ENCODE assay signal across 13 cellular contexts in the genomic region with DNA sequence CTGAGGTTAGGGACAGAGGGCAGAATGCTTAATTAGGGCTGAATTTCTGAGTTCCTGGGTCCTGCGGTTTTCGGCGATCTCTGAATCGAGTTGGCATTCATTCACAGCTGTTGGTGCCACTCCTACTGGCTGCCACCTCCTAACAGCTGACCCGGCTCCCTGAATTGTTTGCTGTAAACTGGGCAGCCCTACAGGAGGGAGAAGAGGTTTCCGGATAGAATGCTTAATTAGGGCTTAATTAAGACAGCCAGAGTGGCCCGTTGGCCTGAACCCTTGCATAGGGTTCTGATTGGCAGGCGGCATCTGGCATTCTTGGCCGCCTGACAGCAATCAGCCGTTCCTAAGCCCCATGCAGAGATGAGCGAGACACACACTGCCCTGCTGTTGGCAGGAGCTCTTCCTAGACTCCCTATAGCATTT. TPM values are rescaled to one million over a fixed set of nuclear protein-coding genes. Genes with fewer than 3 reads are reported as not detected.
DNase-seq lines count a peak whose midpoint lies in the region; ATAC-seq, FAIRE-seq and TF ChIP-seq lines count a peak whose summit lies in the region.
"Had no signal": no experiment of that assay in that cellular context is flagged by ENCODE, and none has a peak within 500 bp of the region (broad histone marks: within the 10 kb centered on the region; RNA-seq: fewer than 3 reads in every experiment).

No MANE protein-coding gene starts in this region.

- peak; percentile 42 for DNase-seq in DMS79 (lab: John Stamatoyannopoulos, UW)
- peak; percentile 56 for DNase-seq in NCI-H2171 (lab: John Stamatoyannopoulos, UW)
- DNase-seq in astrocyte of the spinal cord (ENCODE audit: low read depth, low spot score), result peak; percentile 2
- DNase-seq in nucleus accumbens (lab: John Stamatoyannopoulos, UW), result peak in 50 of 56 donors; percentile 3 to 76 (median 36)
- no peak for DNase-seq in kidney
- DNase-seq in UCSD-AML1 (lab: John Stamatoyannopoulos, UW; ENCODE audit: unreplicated experiment), result no peak
- DNase-seq in smooth muscle cell (lab: John Stamatoyannopoulos, UW; ENCODE audit: unreplicated experiment), result no peak
- DNase-seq: activated CD4-positive, alpha-beta T cell treated with anti-CD3 and anti-CD28 coated beads for 48 hours; stimulated activated naive CD4-positive, alpha-beta T cell treated with Interleukin-2 at 50 U/mL for 16 hours had no signal

- in situ Hi-C loops in astrocyte of the spinal cord (cut with HindIII; ENCODE audit: low sequenced_read_pairs), result no loop called here

- no peaks in the 10 kb centered on the region for H3K4me1 ChIP-seq in kidney (ENCODE audit: control insufficient read depth in 1 of 2, insufficient read depth in 1 of 2, low read depth in 1 of 2, low read length in 2 of 2)
- no peaks in the 10 kb centered on the region for H3K4me1 ChIP-seq in smooth muscle cell (ENCODE audit: low read depth)

- no peak overlapping the region for H2AFZ ChIP-seq in smooth muscle cell (ENCODE audit: low read depth)

- H3K9ac ChIP-seq in kidney (ENCODE audit: low read length in 2 of 2) (no peak overlapping the region), smooth muscle cell (ENCODE audit: low read depth) (no peak overlapping the region)

- no peaks in the 10 kb centered on the region for H4K20me1 ChIP-seq in smooth muscle cell (ENCODE audit: low read depth)

- TF ChIP-seq CTCF in astrocyte of the spinal cord (IDR thresholded peaks at IDR 0.05; ENCODE audit: low read depth, low read length) (no peak), kidney (IDR thresholded peaks at IDR 0.05; ENCODE audit: borderline replicate concordance, extremely low read depth, insufficient read depth) (no peak), smooth muscle cell (IDR thresholded peaks at IDR 0.05; ENCODE audit: borderline replicate concordance, insufficient read depth, poor library complexity, severe bottlenecking) (no peak)

- no peak overlapping the region for H3K27ac ChIP-seq in kidney (ENCODE audit: low read depth in 2 of 2, low read length in 2 of 2)
- H3K27ac ChIP-seq in smooth muscle cell (ENCODE audit: low read depth), result no peak overlapping the region
- H3K27ac ChIP-seq: SK-N-MC had no signal

- 72% methylated on average over 11 of the region's 11 CpGs for WGBS in smooth muscle cell (ENCODE audit: low lambda C conversion rate)

- no peak for ATAC-seq in HG03280 (IDR thresholded peaks at IDR 0.05; ENCODE audit: unreplicated experiment)

- peaks cover 16% of the 10 kb centered on the region for H3K27me3 ChIP-seq in smooth muscle cell (ENCODE audit: low read depth)

- H3K9me3 ChIP-seq in kidney (ENCODE audit: control insufficient read depth in 1 of 2, low read length in 2 of 2) (no peaks in the 10 kb centered on the region), smooth muscle cell (replicated peaks; ENCODE audit: low read depth) (no peaks in the 10 kb centered on the region)

- no peak overlapping the region for H3K4me2 ChIP-seq in smooth muscle cell

- H3F3A ChIP-seq in smooth muscle cell (ENCODE audit: low read depth), result no peaks in the 10 kb centered on the region

- H3K4me3 ChIP-seq in astrocyte of the spinal cord (ENCODE audit: low read depth, low read length) (no peak overlapping the region), kidney (ENCODE audit: low read length in 2 of 2) (no peak overlapping the region), smooth muscle cell (no peak overlapping the region)
- H3K4me3 ChIP-seq: SK-N-MC had no signal

- H3K79me2 ChIP-seq in smooth muscle cell (ENCODE audit: low read depth), result no peaks in the 10 kb centered on the region

- intact Hi-C loops in kidney (cut with DNase I), result no loop called here

- H3K36me3 ChIP-seq in kidney (ENCODE audit: control insufficient read depth in 1 of 2, insufficient read depth in 2 of 2, low read length in 2 of 2) (no peaks in the 10 kb centered on the region), smooth muscle cell (ENCODE audit: low read depth) (no peaks in the 10 kb centered on the region)

- no peak for FAIRE-seq in kidney (lab: Jason Lieb, UNC)
- FAIRE-seq: D721Med had no signal

RNA-seq across cellular contexts. Expression of a gene that starts 25.7 kb away (rescaled TPM):
- total RNA-seq in kidney (0.19 TPM), smooth muscle cell (0.22 TPM in 1 of 2 replicates, not detected in the other)
- polyA plus RNA-seq in kidney (ENCODE audit: insufficient read depth, low read depth, low replicate concordance) (0.90 TPM), smooth muscle cell (not detected in 2 replicates)
- total RNA-seq: dermis microvascular lymphatic vessel endothelial cell had no signal

Comparison
In these comparisons a context has a peak if more than half of its experiments do, and no peak if none do; other contexts are left out.
1. DNase-seq: peak in DMS79 (single experiment), NCI-H2171 (single experiment), astrocyte of the spinal cord (single experiment) and nucleus accumbens (50 of 56); none in kidney (single experiment), UCSD-AML1 (single experiment) and smooth muscle cell (single experiment).